23 cellular contexts compared by ENCODE assay signal in genomic region chr22:49224243-49224642, GRCh38.
"Had no signal": no experiment of that assay in that cellular context is flagged by ENCODE, and none has a peak within 500 bp of the region (broad histone marks: within the 10 kb centered on the region; RNA-seq: fewer than 3 reads in every experiment).

No MANE protein-coding gene starts in this region.

- H3K27ac ChIP-seq: colonic mucosa, coronary artery, dorsolateral prefrontal cortex, epithelial cell of prostate, esophagus muscularis mucosa, esophagus squamous epithelium, foreskin keratinocyte, gastrocnemius medialis, gastroesophageal sphincter had no signal

- H3K27me3 ChIP-seq: colonic mucosa, esophagus squamous epithelium, foreskin keratinocyte had no signal

- DNase-seq: colonic mucosa; cortex of kidney; dermis blood vessel endothelial cell; dorsolateral prefrontal cortex; effector CD4-positive, alpha-beta T cell; effector CD8-positive, alpha-beta T cell; effector memory CD4-positive, alpha-beta T cell; effector memory CD8-positive, alpha-beta T cell; endodermal cell; erythroblast; esophagus squamous epithelium; foreskin fibroblast; foreskin keratinocyte; foreskin melanocyte; gastrocnemius medialis; glutamatergic neuron had no signal

- FAIRE-seq: colon, endometrium, endothelial cell of umbilical vein had no signal

- H3K9me3 ChIP-seq: colonic mucosa, esophagus squamous epithelium, gastrocnemius medialis had no signal

- H3K4me3 ChIP-seq: colonic mucosa, coronary artery, dorsolateral prefrontal cortex, esophagus muscularis mucosa, esophagus squamous epithelium, gastrocnemius medialis, gastroesophageal sphincter had no signal

- H3K4me1 ChIP-seq: colonic mucosa, esophagus muscularis mucosa, esophagus squamous epithelium, foreskin keratinocyte, gastrocnemius medialis, gastroesophageal sphincter had no signal

- H3K36me3 ChIP-seq: colonic mucosa, esophagus muscularis mucosa, esophagus squamous epithelium, gastrocnemius medialis, gastroesophageal sphincter had no signal
